In the genomic region with DNA sequence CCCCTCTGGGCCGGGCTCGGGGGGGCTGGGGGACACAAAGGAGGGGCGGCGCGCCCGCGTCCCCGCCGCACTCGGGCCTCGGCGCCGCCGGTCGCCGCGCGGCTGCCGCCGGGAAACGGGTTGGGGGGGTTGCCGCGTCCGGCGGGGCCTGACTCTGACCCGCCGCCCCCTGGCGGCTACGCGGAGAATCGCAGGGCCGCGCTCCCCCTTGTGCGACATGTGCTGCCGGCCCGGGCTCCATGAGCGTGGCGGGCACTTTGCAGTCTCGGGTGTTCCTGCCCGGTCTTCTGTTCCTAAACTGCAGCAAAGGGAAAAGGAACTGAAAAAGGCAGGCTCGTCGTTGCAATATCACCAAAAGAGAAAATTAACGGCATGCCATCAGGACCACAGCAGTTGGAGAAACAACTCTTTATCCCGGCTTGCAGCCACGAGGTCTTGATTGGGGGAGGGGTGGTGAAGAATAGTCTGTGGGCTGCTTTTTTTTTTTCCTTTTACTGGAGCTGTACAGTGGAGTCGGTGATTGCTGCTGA, we compare ENCODE assay signal across 1 cellular context.
TF ChIP-seq lines count a peak whose summit lies in the region.

No MANE protein-coding gene starts in this region.

TF ChIP-seq in GM12878, 131 proteins besides CTCF, POLR2A, EP300 and RAD21 (continued from another document and continues in another):
- TF ChIP-seq ZBTB11 (CRISPR knock-in tag; IDR thresholded peaks at IDR 0.05) (no peak), TARDBP (IDR thresholded peaks at IDR 0.05; ENCODE audit: borderline replicate concordance) (0 out of 2 replicates have a peak, but pooled peaks have one; percentile 36), SPI1 (IDR thresholded peaks at IDR 0.05; ENCODE audit: borderline replicate concordance, insufficient read depth, low read depth, low read length) (no peak), RBBP5 (conservative IDR thresholded peaks at IDR 0.05) (no peak), HCFC1 (IDR thresholded peaks at IDR 0.05; ENCODE audit: low read length) (no peak; the same call in 1 of the 2 replicates), USF1 (IDR thresholded peaks at IDR 0.05; ENCODE audit: borderline replicate concordance, extremely low read length, insufficient read depth, low read depth, low read length) (peak; percentile 22), KLF5 (IDR thresholded peaks at IDR 0.05; ENCODE audit: partially characterized antibody) (no peak), FOXM1 (IDR thresholded peaks at IDR 0.05; ENCODE audit: low read depth, low read length) (0 out of 2 replicates have a peak, but pooled peaks have one; percentile 15), ETV6 (conservative IDR thresholded peaks at IDR 0.05 in 1 of 2, IDR thresholded peaks at IDR 0.05 in 1 of 2; ENCODE audit: borderline replicate concordance in 1 of 2, low read depth in 1 of 2) (0 out of 4 replicates have a peak, but pooled peaks of 1 of the 2 experiments have one; percentile 12), STAT1 (conservative IDR thresholded peaks at IDR 0.05) (no peak; the same call in 1 of the 2 replicates), EZH2 (IDR thresholded peaks at IDR 0.05; ENCODE audit: borderline replicate concordance, control insufficient read depth, low read depth, low read length) (no peak), GABPA (IDR thresholded peaks at IDR 0.05; ENCODE audit: low read depth) (no peak), NR2C2 (IDR thresholded peaks at IDR 0.05; ENCODE audit: borderline replicate concordance, control insufficient read depth, insufficient read length, low read depth) (no peak), KDM1A (IDR thresholded peaks at IDR 0.05; ENCODE audit: borderline replicate concordance) (no peak), NBN (IDR thresholded peaks at IDR 0.05) (peak; percentile 78; the same call in 1 of the 2 replicates), HDGF (IDR thresholded peaks at IDR 0.05) (no peak), STAT3 (IDR thresholded peaks at IDR 0.05; ENCODE audit: low read depth, low read length) (no peak), SP1 (IDR thresholded peaks at IDR 0.05; ENCODE audit: low read depth, low read length) (peak; percentile 23), JUNB (IDR thresholded peaks at IDR 0.05) (no peak), ZNF687 (IDR thresholded peaks at IDR 0.05) (no peak), ATF7 (IDR thresholded peaks at IDR 0.05; ENCODE audit: low read depth) (no peak), BCL11A (IDR thresholded peaks at IDR 0.05; ENCODE audit: low read depth, low read length) (0 out of 2 replicates have a peak, but pooled peaks have one; percentile 9), SMAD1 (IDR thresholded peaks at IDR 0.05; ENCODE audit: low read depth, partially characterized antibody) (no peak), CHD1 (IDR thresholded peaks at IDR 0.05; ENCODE audit: low read depth, low read length) (no peak), MYC (IDR thresholded peaks at IDR 0.05; ENCODE audit: insufficient read depth, insufficient read length, insufficient replicate concordance, low read length, severe bottlenecking) (peak; percentile 99), FOS (IDR thresholded peaks at IDR 0.05; ENCODE audit: borderline replicate concordance, extremely low read depth, insufficient read length) (no peak), POLR2AphosphoS5 (IDR thresholded peaks at IDR 0.05; ENCODE audit: low read length) (peak; percentile 79; the same call in 1 of the 2 replicates), GATAD2B (conservative IDR thresholded peaks at IDR 0.05; ENCODE audit: low read depth) (no peak), CREB1 (IDR thresholded peaks at IDR 0.05; ENCODE audit: low read depth) (no peak), SREBF1 (IDR thresholded peaks at IDR 0.05; ENCODE audit: low read length) (no peak), KAT2A (conservative IDR thresholded peaks at IDR 0.05; ENCODE audit: control insufficient read depth, low read depth, low read length) (no peak), ZNF274 (IDR thresholded peaks at IDR 0.05; ENCODE audit: insufficient read depth, insufficient read length) (no peak), SUPT20H (IDR thresholded peaks at IDR 0.05; ENCODE audit: borderline replicate concordance, control insufficient read depth, low read depth, low read length) (no peak), POU2F2 (IDR thresholded peaks at IDR 0.05; ENCODE audit: borderline replicate concordance, low read depth, low read length) (no peak; the same call in 2 of the 3 replicates), RELB (IDR thresholded peaks at IDR 0.05; ENCODE audit: low read depth) (no peak; the same call in 1 of the 2 replicates), PAX8 (IDR thresholded peaks at IDR 0.05) (no peak)
- TF ChIP-seq, protein P1, sequence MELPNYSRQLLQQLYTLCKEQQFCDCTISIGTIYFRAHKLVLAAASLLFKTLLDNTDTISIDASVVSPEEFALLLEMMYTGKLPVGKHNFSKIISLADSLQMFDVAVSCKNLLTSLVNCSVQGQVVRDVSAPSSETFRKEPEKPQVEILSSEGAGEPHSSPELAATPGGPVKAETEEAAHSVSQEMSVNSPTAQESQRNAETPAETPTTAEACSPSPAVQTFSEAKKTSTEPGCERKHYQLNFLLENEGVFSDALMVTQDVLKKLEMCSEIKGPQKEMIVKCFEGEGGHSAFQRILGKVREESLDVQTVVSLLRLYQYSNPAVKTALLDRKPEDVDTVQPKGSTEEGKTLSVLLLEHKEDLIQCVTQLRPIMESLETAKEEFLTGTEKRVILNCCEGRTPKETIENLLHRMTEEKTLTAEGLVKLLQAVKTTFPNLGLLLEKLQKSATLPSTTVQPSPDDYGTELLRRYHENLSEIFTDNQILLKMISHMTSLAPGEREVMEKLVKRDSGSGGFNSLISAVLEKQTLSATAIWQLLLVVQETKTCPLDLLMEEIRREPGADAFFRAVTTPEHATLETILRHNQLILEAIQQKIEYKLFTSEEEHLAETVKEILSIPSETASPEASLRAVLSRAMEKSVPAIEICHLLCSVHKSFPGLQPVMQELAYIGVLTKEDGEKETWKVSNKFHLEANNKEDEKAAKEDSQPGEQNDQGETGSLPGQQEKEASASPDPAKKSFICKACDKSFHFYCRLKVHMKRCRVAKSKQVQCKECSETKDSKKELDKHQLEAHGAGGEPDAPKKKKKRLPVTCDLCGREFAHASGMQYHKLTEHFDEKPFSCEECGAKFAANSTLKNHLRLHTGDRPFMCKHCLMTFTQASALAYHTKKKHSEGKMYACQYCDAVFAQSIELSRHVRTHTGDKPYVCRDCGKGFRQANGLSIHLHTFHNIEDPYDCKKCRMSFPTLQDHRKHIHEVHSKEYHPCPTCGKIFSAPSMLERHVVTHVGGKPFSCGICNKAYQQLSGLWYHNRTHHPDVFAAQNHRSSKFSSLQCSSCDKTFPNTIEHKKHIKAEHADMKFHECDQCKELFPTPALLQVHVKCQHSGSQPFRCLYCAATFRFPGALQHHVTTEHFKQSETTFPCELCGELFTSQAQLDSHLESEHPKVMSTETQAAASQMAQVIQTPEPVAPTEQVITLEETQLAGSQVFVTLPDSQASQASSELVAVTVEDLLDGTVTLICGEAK (IDR thresholded peaks at IDR 0.05; ENCODE audit: borderline replicate concordance), result no peak
- TF ChIP-seq, protein P2, sequence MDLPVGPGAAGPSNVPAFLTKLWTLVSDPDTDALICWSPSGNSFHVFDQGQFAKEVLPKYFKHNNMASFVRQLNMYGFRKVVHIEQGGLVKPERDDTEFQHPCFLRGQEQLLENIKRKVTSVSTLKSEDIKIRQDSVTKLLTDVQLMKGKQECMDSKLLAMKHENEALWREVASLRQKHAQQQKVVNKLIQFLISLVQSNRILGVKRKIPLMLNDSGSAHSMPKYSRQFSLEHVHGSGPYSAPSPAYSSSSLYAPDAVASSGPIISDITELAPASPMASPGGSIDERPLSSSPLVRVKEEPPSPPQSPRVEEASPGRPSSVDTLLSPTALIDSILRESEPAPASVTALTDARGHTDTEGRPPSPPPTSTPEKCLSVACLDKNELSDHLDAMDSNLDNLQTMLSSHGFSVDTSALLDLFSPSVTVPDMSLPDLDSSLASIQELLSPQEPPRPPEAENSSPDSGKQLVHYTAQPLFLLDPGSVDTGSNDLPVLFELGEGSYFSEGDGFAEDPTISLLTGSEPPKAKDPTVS (IDR thresholded peaks at IDR 0.05; ENCODE audit: low read depth, low read length), result no peak
